Comparison of ENCODE assay signal across 10 cellular contexts in the genomic region with DNA sequence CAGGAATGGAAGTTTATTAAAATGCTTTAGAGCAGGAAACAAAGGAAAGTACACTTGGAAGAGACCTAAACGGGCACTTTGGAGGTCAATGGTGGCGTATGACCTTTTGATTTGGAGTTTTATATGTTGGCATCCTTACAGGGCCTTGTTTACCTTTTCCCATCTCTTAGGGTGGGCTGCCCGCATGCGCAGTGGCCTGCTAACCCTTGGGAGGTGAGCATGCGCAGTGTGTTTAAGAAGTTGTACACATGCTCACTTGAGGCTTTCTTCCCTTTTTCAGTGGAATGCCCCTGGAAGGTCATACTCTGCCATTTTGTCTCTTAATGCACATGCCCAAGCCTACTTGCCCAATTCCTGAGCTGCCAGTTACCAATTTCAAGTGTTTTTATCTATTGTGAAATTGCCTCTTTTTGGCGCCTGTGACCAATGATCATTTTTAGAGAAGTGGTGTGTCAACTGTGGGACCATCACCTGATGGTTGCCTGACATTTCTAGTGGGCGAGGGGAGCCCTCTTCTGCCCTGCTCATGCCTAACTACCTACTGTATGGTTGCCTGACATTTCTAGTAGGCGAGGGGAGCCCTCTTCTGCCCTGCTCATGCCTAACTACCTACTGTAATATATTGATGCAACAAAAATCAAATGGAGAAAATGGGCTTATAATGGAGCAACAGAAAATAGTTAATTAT.
DNase-seq lines count a peak whose midpoint lies in the region; ATAC-seq, FAIRE-seq and TF ChIP-seq lines count a peak whose summit lies in the region.
"Had no signal": no experiment of that assay in that cellular context is flagged by ENCODE, and none has a peak within 500 bp of the region (broad histone marks: within the 10 kb centered on the region; RNA-seq: fewer than 3 reads in every experiment).

No MANE protein-coding gene starts in this region.

- no TSS peak for BruUV-seq in HepG2 (replicated peaks; lab: Mats Ljungman, UMichigan)
- no TSS peak for BruUV-seq in OCI-LY7 (replicated peaks; lab: Mats Ljungman, UMichigan)

- POLR2A ChIA-PET in HepG2 (lab: Yijun Ruan, JAX): no interaction called here
- POLR2A ChIA-PET in OCI-LY7 (lab: Charles Lee): no interaction called here

- H3K36me3 ChIP-seq in HepG2 (replicated peaks in 1 of 2; ENCODE audit: control insufficient read depth in 1 of 2, insufficient read depth in 2 of 2, low read length in 2 of 2) (no peaks in the 10 kb centered on the region), right lobe of liver (no peaks in the 10 kb centered on the region), OCI-LY7 (ENCODE audit: insufficient read depth, low read length) (no peaks in the 10 kb centered on the region)

- H4K20me1 ChIP-seq in HepG2 (ENCODE audit: insufficient read depth, low read length): no peaks in the 10 kb centered on the region
- no peaks in the 10 kb centered on the region for H4K20me1 ChIP-seq in OCI-LY7 (ENCODE audit: insufficient read depth, low read length)

- peak; percentile 84 for TF ChIP-seq CTCF in HepG2 (CRISPR knock-in tag; IDR thresholded peaks at IDR 0.05)
- no peak for TF ChIP-seq CTCF in right lobe of liver (IDR thresholded peaks at IDR 0.05)
- TF ChIP-seq CTCF in OCI-LY7 (conservative IDR thresholded peaks at IDR 0.05; ENCODE audit: low read length): peak; percentile 40
- no peak for TF ChIP-seq CTCF in foreskin fibroblast (IDR thresholded peaks at IDR 0.05; ENCODE audit: low read depth, low read length)

- CTCF ChIA-PET in HepG2 (lab: Yijun Ruan, JAX; ENCODE audit: low intra/inter-chr PET ratio, low total read pairs): no interaction called here
- CTCF ChIA-PET in OCI-LY7 (lab: Charles Lee; ENCODE audit: unreplicated experiment): no interaction called here

- TF ChIP-seq EP300 in HepG2 (IDR thresholded peaks at IDR 0.05; ENCODE audit: low read depth in 2 of 2, low read length in 2 of 2) (no peak), HepG2 (CRISPR knock-in tag; IDR thresholded peaks at IDR 0.05; ENCODE audit: borderline replicate concordance) (no peak)

- DNase-seq in HepG2 (ENCODE audit: low spot score) (peak; percentile 57), right lobe of liver (no peak), OCI-LY7 (ENCODE audit: low spot score) (peak; percentile 19), foreskin fibroblast (peak; percentile 10 to 52), UCSD-AML1 (lab: John Stamatoyannopoulos, UW; ENCODE audit: unreplicated experiment) (no peak), occipital lobe (lab: John Stamatoyannopoulos, UW) (no peak)
- DNase-seq in activated T-helper 2 cell treated with anti-CD3 and anti-CD28 coated beads, Interferon-gamma antibody, Interleukin-2, Interleukin-4, amounts not matched to agents 10 μg/mL and 5 μg/mL and 100 μg/mL, durations not matched to agents 14 hours and 24 hours and 36 hours (ENCODE audit: low spot score): no peak

- no peak overlapping the region for H3K27ac Mint-ChIP-seq in activated T-helper 2 cell treated with anti-CD3 and anti-CD28 coated beads, Interferon-gamma antibody, Interleukin-2, Interleukin-4, amounts not matched to agents 10 μg/mL and 5 μg/mL and 100 μg/mL, durations not matched to agents 14 hours and 24 hours and 36 hours
- H3K27ac Mint-ChIP-seq: dendritic cell treated with granulocyte-macrophage colony-stimulating factor and Interleukin-4, amounts not matched to agents 40 ng/mL and 50 ng/mL, for 4 days; T-helper 2 cell treated with Interferon-gamma antibody and Interleukin-4, amounts not matched to agents 5 μg/mL and 100 μg/mL, for 36 hours had no signal

- H3K9me3 Mint-ChIP-seq in activated T-helper 2 cell treated with anti-CD3 and anti-CD28 coated beads, Interferon-gamma antibody, Interleukin-2, Interleukin-4, amounts not matched to agents 10 μg/mL and 5 μg/mL and 100 μg/mL, durations not matched to agents 14 hours and 24 hours and 36 hours: no peaks in the 10 kb centered on the region
- H3K9me3 Mint-ChIP-seq: dendritic cell treated with granulocyte-macrophage colony-stimulating factor and Interleukin-4, amounts not matched to agents 40 ng/mL and 50 ng/mL, for 4 days; T-helper 2 cell treated with Interferon-gamma antibody and Interleukin-4, amounts not matched to agents 5 μg/mL and 100 μg/mL, for 36 hours had no signal

- H3K9ac ChIP-seq in HepG2 (ENCODE audit: insufficient read depth, low read depth, low read length): no peak overlapping the region

- in situ Hi-C loops in HepG2 (cut with HindIII; ENCODE audit: extremely low pct_ligation_motif_present, low pct_unique_long_range_greater_than_20kb): loop anchor here (25.0 kb wide), 1 partner anchor 583 kb away; no protein-coding TSS in a partner anchor

- no peak overlapping the region for H3K4me3 ChIP-seq in HepG2 (replicated peaks in 1 of 3; ENCODE audit: insufficient read depth in 1 of 3, low read depth in 2 of 3, low read length in 3 of 3)
- no peak overlapping the region for H3K4me3 ChIP-seq in right lobe of liver
- H3K4me3 ChIP-seq in OCI-LY7 (ENCODE audit: low read depth, low read length, poor library complexity, severe bottlenecking): no peak overlapping the region
- no peak overlapping the region for H3K4me3 ChIP-seq in foreskin fibroblast (ENCODE audit: low read depth in 1 of 2, low read length in 2 of 2)

- FAIRE-seq in HepG2 (lab: Jason Lieb, UNC): peak; percentile 63

- WGBS in HepG2 (ENCODE audit: low lambda C conversion rate): 94% methylated on average over 8 of the region's 8 CpGs
- 63% methylated on average over 5 of the region's 8 CpGs for whole genome bisulfite sequencing in right lobe of liver (ENCODE audit: insufficient coverage, low coverage, low lambda C conversion rate, missing lambda C conversion rate)

- H3K4me3 Mint-ChIP-seq in activated T-helper 2 cell treated with anti-CD3 and anti-CD28 coated beads, Interferon-gamma antibody, Interleukin-2, Interleukin-4, amounts not matched to agents 10 μg/mL and 5 μg/mL and 100 μg/mL, durations not matched to agents 14 hours and 24 hours and 36 hours (ENCODE audit: low read depth): no peak overlapping the region
- H3K4me3 Mint-ChIP-seq: dendritic cell treated with granulocyte-macrophage colony-stimulating factor and Interleukin-4, amounts not matched to agents 40 ng/mL and 50 ng/mL, for 4 days; T-helper 2 cell treated with Interferon-gamma antibody and Interleukin-4, amounts not matched to agents 5 μg/mL and 100 μg/mL, for 36 hours had no signal

- H3K9me3 ChIP-seq in HepG2 (ENCODE audit: low read length) (no peaks in the 10 kb centered on the region), right lobe of liver (no peaks in the 10 kb centered on the region), OCI-LY7 (ENCODE audit: low read length) (no peaks in the 10 kb centered on the region)

- H3K36me3 Mint-ChIP-seq in activated T-helper 2 cell treated with anti-CD3 and anti-CD28 coated beads, Interferon-gamma antibody, Interleukin-2, Interleukin-4, amounts not matched to agents 10 μg/mL and 5 μg/mL and 100 μg/mL, durations not matched to agents 14 hours and 24 hours and 36 hours (ENCODE audit: low read depth): no peaks in the 10 kb centered on the region

- H3K27ac ChIP-seq in HepG2 (ENCODE audit: extremely low read length, insufficient read depth, low read length) (no peak overlapping the region), right lobe of liver (no peak overlapping the region), OCI-LY7 (ENCODE audit: low read depth, low read length, poor library complexity, severe bottlenecking) (no peak overlapping the region)

- no peaks in the 10 kb centered on the region for H3K27me3 Mint-ChIP-seq in activated T-helper 2 cell treated with anti-CD3 and anti-CD28 coated beads, Interferon-gamma antibody, Interleukin-2, Interleukin-4, amounts not matched to agents 10 μg/mL and 5 μg/mL and 100 μg/mL, durations not matched to agents 14 hours and 24 hours and 36 hours (ENCODE audit: low read depth)
- H3K27me3 Mint-ChIP-seq: dendritic cell treated with granulocyte-macrophage colony-stimulating factor and Interleukin-4, amounts not matched to agents 40 ng/mL and 50 ng/mL, for 4 days had no signal

- H3K4me1 ChIP-seq in HepG2 (ENCODE audit: insufficient read depth, low read length): 0 out of 2 replicates have a peak, but pooled peaks cover 11% of the 10 kb centered on the region
- no peaks in the 10 kb centered on the region for H3K4me1 ChIP-seq in right lobe of liver
- no peaks in the 10 kb centered on the region for H3K4me1 ChIP-seq in OCI-LY7 (ENCODE audit: insufficient read depth, low read length, poor library complexity, severe bottlenecking)

- H3K9me2 ChIP-seq in OCI-LY7 (ENCODE audit: insufficient read depth, low read length): no peaks in the 10 kb centered on the region

- H3K4me2 ChIP-seq in HepG2 (ENCODE audit: low read depth, low read length) (no peak overlapping the region), OCI-LY7 (ENCODE audit: low read length) (no peak overlapping the region)

- H2AFZ ChIP-seq in HepG2 (ENCODE audit: low read length) (no peak overlapping the region), OCI-LY7 (ENCODE audit: low read length) (no peak overlapping the region)

- intact Hi-C loops in HepG2 (cut with micrococcal nuclease; ENCODE audit: unreplicated experiment) (loop anchor here (1.0 to 5.0 kb wide), 3 partner anchors 139 to 598 kb away; a partner anchor contains a TSS), right lobe of liver (cut with DNase I) (no loop called here), OCI-LY7 (cut with micrococcal nuclease; ENCODE audit: unreplicated experiment) (no loop called here)
- intact Hi-C loops in activated T-helper 2 cell treated with anti-CD3 and anti-CD28 coated beads, Interferon-gamma antibody, Interleukin-2, Interleukin-4, amounts not matched to agents 10 μg/mL and 5 μg/mL and 100 μg/mL, durations not matched to agents 14 hours and 24 hours and 36 hours (cut with micrococcal nuclease): no loop called here

- TF ChIP-seq POLR2A in HepG2 (IDR thresholded peaks at IDR 0.05; ENCODE audit: insufficient read depth in 1 of 2, low read depth in 2 of 2, low read length in 2 of 2) (no peak), right lobe of liver (IDR thresholded peaks at IDR 0.05) (no peak)

- H3K27me3 ChIP-seq in HepG2 (ENCODE audit: control insufficient read depth in 1 of 2, insufficient read depth in 2 of 2, low read length in 2 of 2) (no peaks in the 10 kb centered on the region), right lobe of liver (no peaks in the 10 kb centered on the region)

- TF ChIP-seq RAD21 in HepG2 (CRISPR knock-in tag; IDR thresholded peaks at IDR 0.05): peak; percentile 85

- ATAC-seq in HepG2 (peak; percentile 99), right lobe of liver (no peak), GM19397 (IDR thresholded peaks at IDR 0.05; ENCODE audit: unreplicated experiment) (no peak)

- H3K79me2 ChIP-seq in HepG2 (ENCODE audit: insufficient read depth, low read length): no peaks in the 10 kb centered on the region
- H3K79me2 ChIP-seq in OCI-LY7 (ENCODE audit: insufficient read depth, low read depth, low read length): no peaks in the 10 kb centered on the region

- H3K4me1 Mint-ChIP-seq in activated T-helper 2 cell treated with anti-CD3 and anti-CD28 coated beads, Interferon-gamma antibody, Interleukin-2, Interleukin-4, amounts not matched to agents 10 μg/mL and 5 μg/mL and 100 μg/mL, durations not matched to agents 14 hours and 24 hours and 36 hours (ENCODE audit: low read depth): no peaks in the 10 kb centered on the region

TF ChIP-seq in HepG2, 621 proteins besides CTCF, POLR2A, EP300 and RAD21 (continues in another document):
- no peak for TF ChIP-seq TP53 (CRISPR knock-in tag; conservative IDR thresholded peaks at IDR 0.05)
- TF ChIP-seq STAG1 (CRISPR knock-in tag; IDR thresholded peaks at IDR 0.05): peak; percentile 93
- peak; percentile 51; the same call in 1 of the 2 replicates for TF ChIP-seq GATAD2A (CRISPR knock-in tag; IDR thresholded peaks at IDR 0.05)

Comparison
In these comparisons a context has a peak if more than half of its experiments do, and no peak if none do; other contexts are left out.
1. DNase-seq: peak in HepG2 (single experiment), OCI-LY7 (single experiment) and foreskin fibroblast (2 of 2); none in right lobe of liver (0 of 3), UCSD-AML1 (single experiment), occipital lobe (single experiment) and activated T-helper 2 cell treated with anti-CD3 and anti-CD28 coated beads, Interferon-gamma antibody, Interleukin-2, Interleukin-4, amounts not matched to agents 10 μg/mL and 5 μg/mL and 100 μg/mL, durations not matched to agents 14 hours and 24 hours and 36 hours (single experiment).
2. CTCF ChIP-seq: peak in HepG2 (single experiment) and OCI-LY7 (single experiment); none in right lobe of liver (0 of 4) and foreskin fibroblast (single experiment).